8 cellular contexts compared by ENCODE assay signal in the genomic region with DNA sequence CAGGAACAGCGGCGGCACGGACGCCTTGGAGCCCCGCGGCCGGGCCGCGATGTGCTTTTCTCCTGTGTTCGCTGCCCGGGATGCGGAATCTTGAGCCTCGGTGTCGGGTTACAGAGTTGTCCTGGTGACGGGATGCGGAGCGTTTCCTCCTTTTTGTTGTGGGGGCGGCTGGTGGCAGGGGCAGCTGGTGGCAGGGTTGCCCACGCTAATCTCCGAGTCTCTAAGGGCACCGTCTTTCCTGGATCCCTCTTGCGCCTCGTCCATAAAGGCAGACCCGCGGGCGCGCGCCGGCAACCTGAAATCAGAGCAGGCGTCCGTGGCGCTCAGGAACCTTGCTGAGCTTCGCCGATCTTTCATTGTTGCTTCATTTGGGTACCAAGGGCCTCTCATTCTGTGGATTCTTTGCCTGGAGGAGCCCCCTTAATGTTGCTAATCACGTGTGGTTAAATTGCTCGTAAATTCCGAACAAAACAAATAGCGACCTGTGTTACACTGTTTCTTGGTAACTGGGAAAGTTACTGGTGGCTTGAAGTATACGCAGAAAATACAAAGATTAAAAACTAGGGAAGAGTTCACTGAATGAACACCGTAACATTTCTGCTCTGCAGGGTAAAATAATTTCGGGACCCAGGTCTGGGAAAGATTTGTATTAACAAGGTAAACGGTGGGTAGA. TPM values are rescaled to one million over a fixed set of nuclear protein-coding genes. Genes with fewer than 3 reads are reported as not detected.
DNase-seq lines count a peak whose midpoint lies in the region; ATAC-seq, FAIRE-seq and TF ChIP-seq lines count a peak whose summit lies in the region.

No MANE protein-coding gene starts in this region.

- no peaks in the 10 kb centered on the region for H3K9me3 ChIP-seq in CD4-positive, CD25-positive, alpha-beta regulatory T cell (ENCODE audit: control insufficient read depth in 2 of 2, low read length in 2 of 2)
- H3K9me3 ChIP-seq in skeletal muscle tissue (ENCODE audit: control insufficient read depth in 3 of 3, low read length in 3 of 3) = no peaks in the 10 kb centered on the region

- peaks cover 24% of the 10 kb centered on the region for H3K27me3 ChIP-seq in CD4-positive, CD25-positive, alpha-beta regulatory T cell (ENCODE audit: control insufficient read depth, insufficient read depth, low read length)
- H3K27me3 ChIP-seq in bronchial epithelial cell (ENCODE audit: control insufficient read depth, insufficient read depth, low read length) = no peaks in the 10 kb centered on the region
- H3K27me3 ChIP-seq in skeletal muscle tissue (ENCODE audit: control insufficient read depth in 3 of 3, insufficient read depth in 3 of 3, low read length in 3 of 3) = no peaks in the 10 kb centered on the region

- peaks cover 62% of the 10 kb centered on the region for H3K27me3 Mint-ChIP-seq in CD4-positive, CD25-positive, alpha-beta regulatory T cell

- H3K4me1 ChIP-seq in CD4-positive, CD25-positive, alpha-beta regulatory T cell (ENCODE audit: control insufficient read depth, insufficient read depth, low read length, poor library complexity, severe bottlenecking) = peaks cover 18% of the 10 kb centered on the region
- peaks cover 0 to 18% (median 4%) of the 10 kb centered on the region in 3 donors for H3K4me1 ChIP-seq in skeletal muscle tissue (ENCODE audit: control insufficient read depth in 3 of 3, insufficient read depth in 3 of 3, low read length in 3 of 3)

- no peaks in the 10 kb centered on the region for H3K36me3 Mint-ChIP-seq in CD4-positive, CD25-positive, alpha-beta regulatory T cell

- ATAC-seq in CD4-positive, CD25-positive, alpha-beta regulatory T cell (ENCODE audit: low read depth in 2 of 2) = no peak
- peak; percentile 5 for ATAC-seq in GM21786 (IDR thresholded peaks at IDR 0.05; ENCODE audit: unreplicated experiment)

- peak; percentile 2 to 34 (median 30) for DNase-seq in CD4-positive, CD25-positive, alpha-beta regulatory T cell
- peak; percentile 92 for DNase-seq in NCI-H128 (lab: John Stamatoyannopoulos, UW; ENCODE audit: unreplicated experiment)
- peak; percentile 20 for DNase-seq in T-helper 9 cell
- peak; percentile 37 for DNase-seq in bronchial epithelial cell (ENCODE audit: low read depth)
- DNase-seq in iPS-NIHi7 (ENCODE audit: extremely low spot score) = peak; percentile 60
- DNase-seq in NK-92 treated with Interleukin-12 subunit alpha and Interleukin-12 subunit beta, amount 100 ng/mL, for 24 hours (lab: John Stamatoyannopoulos, UW) = no peak

- FAIRE-seq in bronchial epithelial cell (lab: Jason Lieb, UNC) = no peak

- TF ChIP-seq CTCF in bronchial epithelial cell (IDR thresholded peaks at IDR 0.05; ENCODE audit: insufficient read depth, low read length, severe bottlenecking) = no peak

- peak overlapping the region in 2 of 3 donors; percentile 78 to 79 for H3K27ac Mint-ChIP-seq in CD4-positive, CD25-positive, alpha-beta regulatory T cell

- H3K4me3 ChIP-seq in CD4-positive, CD25-positive, alpha-beta regulatory T cell (ENCODE audit: low read depth, low read length) = peak overlapping the region; percentile 46
- H3K4me3 ChIP-seq in bronchial epithelial cell (ENCODE audit: low read depth, low read length) = peak overlapping the region; percentile 94
- H3K4me3 ChIP-seq in skeletal muscle tissue (ENCODE audit: low read length in 3 of 3) = peak overlapping the region; percentile 84 to 90 (median 88)

- H3K4me1 Mint-ChIP-seq in CD4-positive, CD25-positive, alpha-beta regulatory T cell = peaks cover 15 to 19% (median 17%) of the 10 kb centered on the region in 4 donors

- H3K27ac ChIP-seq in CD4-positive, CD25-positive, alpha-beta regulatory T cell (ENCODE audit: insufficient read depth, low read length, poor library complexity, severe bottlenecking) = no peak overlapping the region
- peak overlapping the region; percentile 97 for H3K27ac ChIP-seq in skeletal muscle tissue (ENCODE audit: low read depth, low read length)

- peak overlapping the region; percentile 91 to 95 (median 94) for H3K4me3 Mint-ChIP-seq in CD4-positive, CD25-positive, alpha-beta regulatory T cell

- peak overlapping the region; percentile 87 to 92 (median 91) for H3K9ac ChIP-seq in skeletal muscle tissue (ENCODE audit: low read depth in 1 of 3, low read length in 3 of 3)

- peaks cover 0 to 6% (median 0%) of the 10 kb centered on the region in 7 donors for H3K9me3 Mint-ChIP-seq in CD4-positive, CD25-positive, alpha-beta regulatory T cell

- H3K36me3 ChIP-seq in CD4-positive, CD25-positive, alpha-beta regulatory T cell (ENCODE audit: control insufficient read depth, insufficient read depth, low read length) = no peaks in the 10 kb centered on the region
- H3K36me3 ChIP-seq in bronchial epithelial cell (ENCODE audit: control insufficient read depth, insufficient read depth, low read length) (no peaks in the 10 kb centered on the region), skeletal muscle tissue (ENCODE audit: control insufficient read depth in 3 of 3, insufficient read depth in 3 of 3, low read length in 3 of 3) (peaks cover 0 to 2% (median 0%) of the 10 kb centered on the region in 3 donors)

RNA-seq across cellular contexts. Expression of a gene that starts 0.8 kb away (rescaled TPM):
- total RNA-seq in CD4-positive, CD25-positive, alpha-beta regulatory T cell = 3.3 TPM
- polyA plus RNA-seq in CD4-positive, CD25-positive, alpha-beta regulatory T cell = 1 to 10 TPM; 2.2 to 4.1 (median 3.3) TPM
- total RNA-seq in bronchial epithelial cell = 265 and 298 TPM in 2 replicates
- 142 TPM for total RNA-seq in skeletal muscle tissue

Comparison
In these comparisons a context has a peak if more than half of its experiments do, and no peak if none do; other contexts are left out.
1. RNA of a gene that starts 0.8 kb away (total RNA-seq): 265 to 298 TPM in bronchial epithelial cell and 142 TPM in skeletal muscle tissue (single experiment); 3.3 TPM in CD4-positive, CD25-positive, alpha-beta regulatory T cell (single experiment); every median in the first group is over 10 times any median in the second.
2. Peak in every context shown above with its lines, with median percentiles within 50 percentile points of each other: H3K4me3 ChIP-seq.